In genomic region chr14:39102969-39103957, GRCh38 we compare ENCODE assay signal across 8 cellular contexts.
A peak's percentile ranks its signal among the peaks of the same experiment; 100 is the strongest.
DNase-seq lines count a peak whose midpoint lies in the region; ATAC-seq and TF ChIP-seq lines count a peak whose summit lies in the region.

Gene SEC23A (minus strand): TSS chr14:39103235. CDS start chr14:39096118, 7,117 bp downstream.

- TF ChIP-seq POLR2A in GM18951 (IDR thresholded peaks at IDR 0.05; ENCODE audit: extremely low read depth, insufficient read depth, insufficient read length): peak; percentile 88

- H3K27ac ChIP-seq in caudate nucleus (ENCODE audit: low read depth, low read length): peak within 1 kb of the TSS; percentile 93

- in situ Hi-C loops in GM18951 (cut with MboI; ENCODE audit: low sequenced_read_pairs, unreplicated experiment): loop anchor here (25.0 kb wide), 1 partner anchor 334 kb away; the partner anchor contains the start of gene FBXO33

- ATAC-seq in HG03196 (IDR thresholded peaks at IDR 0.05; ENCODE audit: unreplicated experiment): peak; percentile 96

- TF ChIP-seq CTCF in AG09309 (IDR thresholded peaks at IDR 0.05; ENCODE audit: control insufficient read depth, insufficient read depth, low read depth, low read length, missing control alignments): no peak

- DNase-seq in AG09309 (ENCODE audit: low read depth) (no peak), NCI-H226 (peak; percentile 79), caudate nucleus (lab: John Stamatoyannopoulos, UW) (peak in 60 of 61 donors; percentile 5 to 88 (median 70)), islet precursor cell (peak; percentile 97)
- peak; percentile 56 to 72 (median 68) for DNase-seq in activated CD4-positive, CD25-positive, alpha-beta regulatory T cell (lab: John Stamatoyannopoulos, UW)
- DNase-seq in stimulated activated CD4-positive, alpha-beta T cell treated with anti-CD3 and anti-CD28 coated beads, Interleukin-12 subunit alpha, Interleukin-12 subunit beta, amount 100 ng/mL, for 48 hours (ENCODE audit: low read depth in 2 of 3, low spot score in 1 of 3): peak; percentile 63 to 79 (median 73)

- H3K4me3 ChIP-seq in AG09309 (ENCODE audit: control insufficient read depth, low read depth, low read length): peak within 1 kb of the TSS; percentile 58
